Comparison of ENCODE assay signal across 9 cellular contexts in the genomic region with DNA sequence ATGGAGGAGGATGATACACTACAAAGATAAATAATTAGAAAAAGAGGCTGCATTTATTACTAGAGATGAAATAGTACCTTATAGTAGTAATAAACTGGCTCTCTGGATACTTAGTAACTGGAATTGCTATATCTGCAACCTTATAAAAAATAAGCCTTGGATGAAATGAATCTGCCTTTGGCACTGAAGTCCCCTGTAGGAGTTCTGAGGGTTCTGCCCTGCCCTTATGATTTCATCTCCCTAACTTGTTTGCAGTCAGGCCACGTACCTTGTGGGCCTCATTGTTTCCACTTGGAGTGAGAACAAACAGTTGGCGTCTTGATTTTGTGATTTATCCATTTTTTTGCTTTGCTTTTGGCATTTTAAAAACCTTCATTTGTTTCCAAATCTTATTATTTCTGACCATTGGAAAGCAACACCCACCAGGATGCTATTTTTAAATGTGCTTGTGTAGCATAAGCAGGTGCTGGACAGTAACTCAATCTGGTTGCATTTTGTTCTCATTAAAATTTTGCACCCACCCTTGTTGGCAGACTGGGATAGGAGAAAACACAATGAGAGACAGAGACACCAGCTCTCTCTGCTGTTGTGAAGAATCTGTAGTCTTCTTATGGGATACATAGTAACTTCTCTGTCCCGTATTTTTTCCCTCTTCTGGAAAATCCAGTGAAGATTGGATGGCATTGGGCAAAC.
"Had no signal": no experiment of that assay in that cellular context is flagged by ENCODE, and none has a peak within 500 bp of the region (broad histone marks: within the 10 kb centered on the region; RNA-seq: fewer than 3 reads in every experiment).

No MANE protein-coding gene starts in this region.

- H3K27ac ChIP-seq: GM23248 had no signal

- DNase-seq: GM23248, GOT3, H7, HFFc6, IMR-90, KG1 had no signal

- H3K9me3 ChIP-seq: HAP-1 had no signal

- H2AFZ ChIP-seq: GM23248 had no signal

- H3K36me3 ChIP-seq: HAP-1 had no signal

- H3K4me3 ChIP-seq: GM23248, HAP-1, K562 had no signal

- H3K9ac ChIP-seq: GM23248 had no signal

- H3K4me1 ChIP-seq: HAP-1 had no signal

- ATAC-seq: HCT116, K562 had no signal
